23 cellular contexts compared by ENCODE assay signal in genomic region chr10:34931216-34931615, GRCh38.
"Had no signal": no experiment of that assay in that cellular context is flagged by ENCODE, and none has a peak within 500 bp of the region (broad histone marks: within the 10 kb centered on the region; RNA-seq: fewer than 3 reads in every experiment).

No MANE protein-coding gene starts in this region.

- H3K27me3 ChIP-seq: colonic mucosa, esophagus squamous epithelium, spleen, tibial nerve had no signal

- H3K4me1 ChIP-seq: colonic mucosa, spleen had no signal

- H3K27ac ChIP-seq: colonic mucosa, epithelial cell of prostate, esophagus squamous epithelium, spleen, tibial nerve had no signal

- DNase-seq: activated B cell treated with CpG ODN at 0.5 μM for 24 hours; activated CD4-positive, alpha-beta T cell treated with anti-CD3 and anti-CD28 coated beads, Interleukin-2, amount 50 U/mL, for 1 hour; activated CD8-positive, alpha-beta T cell treated with anti-CD3 and anti-CD28 coated beads for 36 hours; activated gamma-delta T cell treated with Interleukin-2 at 50 U/mL for 16 hours; activated naive CD8-positive, alpha-beta T cell treated with anti-CD3 and anti-CD28 coated beads, Interleukin-2, amount 50 U/mL, for 24 hours; activated T-cell treated with anti-CD3 and anti-CD28 coated beads, Interleukin-2, amount 50 U/mL, for 4 hours; cerebellar nuclear complex; colonic mucosa; effector CD8-positive, alpha-beta T cell; esophagus squamous epithelium; foreskin melanocyte; left ventricle myocardium superior; mucosa of descending colon; posterior cingulate gyrus; right cardiac atrium; spleen; stimulated activated naive CD4-positive, alpha-beta T cell treated with Interleukin-2 at 50 U/mL for 16 hours; T-helper 2 cell had no signal

- H3K4me3 ChIP-seq: colonic mucosa, esophagus squamous epithelium, mucosa of descending colon, spleen, tibial nerve had no signal

- H3K9me3 ChIP-seq: colonic mucosa, esophagus squamous epithelium, mucosa of descending colon, spleen, tibial nerve had no signal

- H3K36me3 ChIP-seq: colonic mucosa, esophagus squamous epithelium, spleen, tibial nerve had no signal

- FAIRE-seq: endometrium had no signal

- ATAC-seq: activated CD8-positive, alpha-beta T cell treated with anti-CD3 and anti-CD28 coated beads for 36 hours; activated naive CD8-positive, alpha-beta T cell treated with anti-CD3 and anti-CD28 coated beads, Interleukin-2, amount 50 U/mL, for 24 hours; activated T-cell treated with anti-CD3 and anti-CD28 coated beads, Interleukin-2, amount 50 U/mL, for 4 hours; activated T-helper 17 cell treated with anti-CD3 and anti-CD28 coated beads, Interleukin-2, amount 50 U/mL, for 72 hours; left ventricle myocardium superior; mucosa of descending colon; natural killer cell treated with Interleukin-12 subunit alpha and Interleukin-12 subunit beta and Interleukin-15 and Interleukin-18, amount 100 ng/mL, for 72 hours; right cardiac atrium had no signal
